ENCODE assay signal across 19 cellular contexts in the genomic region with DNA sequence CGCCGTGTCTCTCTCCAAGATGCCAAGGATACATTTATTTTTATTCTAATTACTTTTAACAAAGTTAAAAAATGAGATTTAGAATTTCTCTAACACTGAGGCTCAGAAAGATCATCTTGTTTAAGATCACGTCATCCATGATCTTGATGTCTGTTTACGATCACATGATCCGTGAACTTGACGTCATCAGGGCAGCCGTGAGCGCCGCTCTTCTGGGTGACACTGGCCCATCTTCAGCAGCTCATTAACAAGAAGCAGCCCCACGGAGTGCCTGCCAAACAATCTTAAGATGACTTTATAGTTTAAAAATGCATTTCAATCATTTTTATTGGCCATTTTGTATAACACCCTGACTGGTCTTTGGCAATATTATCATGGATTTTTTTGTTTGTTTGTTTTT.
DNase-seq lines count a peak whose midpoint lies in the region; ATAC-seq, FAIRE-seq and TF ChIP-seq lines count a peak whose summit lies in the region.
"Had no signal": no experiment of that assay in that cellular context is flagged by ENCODE, and none has a peak within 500 bp of the region (broad histone marks: within the 10 kb centered on the region; RNA-seq: fewer than 3 reads in every experiment).

No MANE protein-coding gene starts in this region.

- H4K20me1 ChIP-seq in K562 (replicated peaks; ENCODE audit: control insufficient read depth, insufficient read depth, low read length), result no peaks in the 10 kb centered on the region
- H4K20me1 ChIP-seq in smooth muscle cell (ENCODE audit: low read depth), result no peaks in the 10 kb centered on the region

- H3K4me2 ChIP-seq in K562 (ENCODE audit: insufficient read depth, low read length) (peak overlapping the region; percentile 32), smooth muscle cell (no peak overlapping the region)
- H3K4me2 ChIP-seq: GM23338 had no signal

- H3K9ac ChIP-seq in K562 (ENCODE audit: insufficient read depth in 1 of 2, low read depth in 2 of 2, low read length in 2 of 2), result no peak overlapping the region
- no peak overlapping the region for H3K9ac ChIP-seq in smooth muscle cell (ENCODE audit: low read depth)

- ATAC-seq in K562 (peak; percentile 72), psoas muscle (no peak)
- ATAC-seq in activated CD8-positive, alpha-beta T cell treated with anti-CD3 and anti-CD28 coated beads, Interleukin-2, amount 10 ng/mL, durations not matched to agents 7 days and 5 days, result no peak
- ATAC-seq: GM23338 had no signal

- CTCF ChIA-PET in K562 (lab: Yijun Ruan, JAX; ENCODE audit: low intra/inter-chr PET ratio), result no interaction called here
- CTCF ChIA-PET in activated CD8-positive, alpha-beta T cell treated with anti-CD3 and anti-CD28 coated beads, Interleukin-2, amount 10 ng/mL, durations not matched to agents 7 days and 5 days (lab: Charles Lee), result no interaction called here

- no peaks in the 10 kb centered on the region for H3K9me1 ChIP-seq in K562 (ENCODE audit: control insufficient read depth, insufficient read depth, low read length)

- BruUV-seq in K562 (replicated peaks; lab: Mats Ljungman, UMichigan), result no TSS peak

- in situ Hi-C loops in K562 (cut with MboI), result no loop called here

- POLR2A ChIA-PET in K562 (lab: Yijun Ruan, JAX), result interaction anchor here (0.7 to 0.8 kb wide), 2 partner anchors 15 to 58 kb away, joined by 3 to 4 read pairs; no protein-coding TSS in a partner anchor
- POLR2A ChIA-PET in activated CD8-positive, alpha-beta T cell treated with anti-CD3 and anti-CD28 coated beads, Interleukin-2, amount 10 ng/mL, durations not matched to agents 7 days and 5 days (lab: Charles Lee), result no interaction called here

- DNase-seq in AG10803 (ENCODE audit: low read depth) (peak; percentile 17), EL (peak; percentile 1), K562 (ENCODE audit: extremely low read depth in 1 of 4, low spot score in 3 of 4) (peak in 2 of 4 experiments; percentile 37 to 53), foreskin fibroblast (peak; percentile 16 to 40), smooth muscle cell (lab: John Stamatoyannopoulos, UW; ENCODE audit: unreplicated experiment) (no peak), psoas muscle (no peak)
- DNase-seq in activated CD8-positive, alpha-beta T cell treated with anti-CD3 and anti-CD28 coated beads, Interleukin-2, amount 10 ng/mL, durations not matched to agents 7 days and 5 days, result no peak
- DNase-seq: AML-193; CD4-positive, alpha-beta T cell; GDM1; HCEC 1CT; IMR-90; KBM-7 had no signal

- H3K9me3 ChIP-seq in K562 (replicated peaks; ENCODE audit: control insufficient read depth, insufficient read depth, low read depth, low read length), result no peaks in the 10 kb centered on the region
- no peaks in the 10 kb centered on the region for H3K9me3 ChIP-seq in smooth muscle cell (replicated peaks; ENCODE audit: low read depth)
- H3K9me3 ChIP-seq in psoas muscle, result no peaks in the 10 kb centered on the region

- FAIRE-seq in K562 (lab: Jason Lieb, UNC), result peak; percentile 74
- FAIRE-seq: GM12892, GM18507, H54 had no signal

- no peaks in the 10 kb centered on the region for H3K36me3 Mint-ChIP-seq in activated CD8-positive, alpha-beta T cell treated with anti-CD3 and anti-CD28 coated beads, Interleukin-2, amount 10 ng/mL, durations not matched to agents 7 days and 5 days (ENCODE audit: low read depth)

- H3K79me2 ChIP-seq in K562 (ENCODE audit: control insufficient read depth, insufficient read depth, low read length), result no peaks in the 10 kb centered on the region
- H3K79me2 ChIP-seq in smooth muscle cell (ENCODE audit: low read depth), result no peaks in the 10 kb centered on the region

- H3K27ac ChIP-seq in K562 (ENCODE audit: extremely low read depth, low read depth, low read length), result no peak overlapping the region
- no peak overlapping the region for H3K27ac ChIP-seq in smooth muscle cell (ENCODE audit: low read depth)
- H3K27ac ChIP-seq in psoas muscle, result no peak overlapping the region
- H3K27ac ChIP-seq: C4-2B, HL-60 had no signal

- no peak for TF ChIP-seq EP300 in K562 (IDR thresholded peaks at IDR 0.05; ENCODE audit: low read length)

- intact Hi-C loops in K562 (cut with micrococcal nuclease) (no loop called here), psoas muscle (cut with DNase I) (no loop called here)

- no peak for TF ChIP-seq POLR2A in K562 (conservative IDR thresholded peaks at IDR 0.05)

- H3K4me3 ChIP-seq in AG10803 (ENCODE audit: low read length), result no peak overlapping the region
- H3K4me3 ChIP-seq in K562, result no peak overlapping the region
- H3K4me3 ChIP-seq in foreskin fibroblast (ENCODE audit: low read depth in 1 of 2, low read length in 2 of 2), result no peak overlapping the region
- H3K4me3 ChIP-seq in smooth muscle cell, result no peak overlapping the region
- no peak overlapping the region for H3K4me3 ChIP-seq in psoas muscle
- H3K4me3 ChIP-seq: GM23338 had no signal

- peaks cover 23% of the 10 kb centered on the region for H3K27me3 Mint-ChIP-seq in activated CD8-positive, alpha-beta T cell treated with anti-CD3 and anti-CD28 coated beads, Interleukin-2, amount 10 ng/mL, durations not matched to agents 7 days and 5 days (ENCODE audit: low read depth)

- H2AFZ ChIP-seq in K562 (ENCODE audit: low read depth, low read length) (peak overlapping the region; percentile 67), smooth muscle cell (ENCODE audit: low read depth) (no peak overlapping the region)
- H2AFZ ChIP-seq: GM23338 had no signal

- H3K27me3 ChIP-seq in K562 (ENCODE audit: control insufficient read depth in 2 of 2, insufficient read depth in 2 of 2, low read length in 2 of 2) (peaks cover 0 to 7% of the 10 kb centered on the region in 2 experiments; a peak in 3 of 5 replicates), smooth muscle cell (ENCODE audit: low read depth) (peaks cover 3% of the 10 kb centered on the region), psoas muscle (ENCODE audit: insufficient read depth in 3 of 3, low read length in 2 of 3) (no peaks in the 10 kb centered on the region)

- no peaks in the 10 kb centered on the region for H3K9me3 Mint-ChIP-seq in activated CD8-positive, alpha-beta T cell treated with anti-CD3 and anti-CD28 coated beads, Interleukin-2, amount 10 ng/mL, durations not matched to agents 7 days and 5 days (ENCODE audit: insufficient read depth)
- H3K9me3 Mint-ChIP-seq: CD4-positive, alpha-beta T cell had no signal

- WGBS in K562 (ENCODE audit: insufficient coverage, low coverage, missing lambda C conversion rate), result 12% methylated on average over 10 of the region's 10 CpGs
- WGBS in smooth muscle cell (ENCODE audit: low lambda C conversion rate), result 91% methylated on average over 10 of the region's 10 CpGs
- WGBS in psoas muscle, 3 donors, result 84 to 86% (median 84%) methylated on average over 10 of the region's 10 CpGs

- H3K4me1 ChIP-seq in K562 (replicated peaks in 1 of 2; ENCODE audit: control insufficient read depth in 2 of 2, insufficient read depth in 2 of 2, low read length in 2 of 2) (no peaks in the 10 kb centered on the region), smooth muscle cell (ENCODE audit: low read depth) (no peaks in the 10 kb centered on the region), psoas muscle (no peaks in the 10 kb centered on the region)

- TF ChIP-seq CTCF in AG10803 (conservative IDR thresholded peaks at IDR 0.05; ENCODE audit: low read length) (no peak), K562 (IDR thresholded peaks at IDR 0.05 in 2 of 3, conservative IDR thresholded peaks at IDR 0.05 in 1 of 3; ENCODE audit: insufficient read depth in 2 of 3, low read depth in 1 of 3, low read length in 3 of 3) (no peak), foreskin fibroblast (IDR thresholded peaks at IDR 0.05; ENCODE audit: low read depth, low read length) (no peak), smooth muscle cell (IDR thresholded peaks at IDR 0.05; ENCODE audit: borderline replicate concordance, insufficient read depth, poor library complexity, severe bottlenecking) (no peak), psoas muscle (IDR thresholded peaks at IDR 0.05) (no peak)

- H3F3A ChIP-seq in smooth muscle cell (ENCODE audit: low read depth), result no peaks in the 10 kb centered on the region

- H3K4me3 Mint-ChIP-seq in activated CD8-positive, alpha-beta T cell treated with anti-CD3 and anti-CD28 coated beads, Interleukin-2, amount 10 ng/mL, durations not matched to agents 7 days and 5 days, result no peak overlapping the region
- H3K4me3 Mint-ChIP-seq: CD4-positive, alpha-beta T cell; GM23338 had no signal

- H3K4me1 Mint-ChIP-seq in activated CD8-positive, alpha-beta T cell treated with anti-CD3 and anti-CD28 coated beads, Interleukin-2, amount 10 ng/mL, durations not matched to agents 7 days and 5 days (ENCODE audit: low read depth), result no peaks in the 10 kb centered on the region

- no peak overlapping the region for H3K27ac Mint-ChIP-seq in activated CD8-positive, alpha-beta T cell treated with anti-CD3 and anti-CD28 coated beads, Interleukin-2, amount 10 ng/mL, durations not matched to agents 7 days and 5 days
- H3K27ac Mint-ChIP-seq: CD4-positive, alpha-beta T cell; GM23338 had no signal

- TF ChIP-seq RAD21 in K562 (CRISPR knock-in tag; conservative IDR thresholded peaks at IDR 0.05 in 1 of 2, IDR thresholded peaks at IDR 0.05 in 1 of 2), result no peak

- H3K36me3 ChIP-seq in K562 (ENCODE audit: control insufficient read depth, insufficient read depth, low read length) (no peaks in the 10 kb centered on the region), smooth muscle cell (ENCODE audit: low read depth) (no peaks in the 10 kb centered on the region), psoas muscle (ENCODE audit: insufficient read depth in 1 of 2, low read depth in 1 of 2) (no peaks in the 10 kb centered on the region)

TF ChIP-seq in K562, 482 proteins besides CTCF, POLR2A, EP300 and RAD21 (continues in another document):
- TF ChIP-seq FIP1L1 (IDR thresholded peaks at IDR 0.05; ENCODE audit: low read depth, low read length, poor library complexity, severe bottlenecking) (no peak), CBFB (CRISPR knock-in tag; IDR thresholded peaks at IDR 0.05) (no peak), ZNF274 (IDR thresholded peaks at IDR 0.05; ENCODE audit: borderline replicate concordance, low read depth, low read length) (no peak), POLR3A (IDR thresholded peaks at IDR 0.05; ENCODE audit: borderline replicate concordance, extremely low read depth, insufficient read depth, insufficient read length) (no peak), U2AF1 (optimal IDR thresholded peaks at IDR 0.05; ENCODE audit: low read depth, low read length) (no peak), BRD9 (IDR thresholded peaks at IDR 0.05; ENCODE audit: low read depth, partially characterized antibody) (no peak)

Comparison
In these comparisons a context has a peak if more than half of its experiments do, and no peak if none do; other contexts are left out.
1. DNase-seq: peak in AG10803 (single experiment), EL (single experiment) and foreskin fibroblast (2 of 2); none in smooth muscle cell (single experiment), psoas muscle (0 of 2) and activated CD8-positive, alpha-beta T cell treated with anti-CD3 and anti-CD28 coated beads, Interleukin-2, amount 10 ng/mL, durations not matched to agents 7 days and 5 days (single experiment).